ENCODE assay signal across 14 cellular contexts in genomic region chr12:101824831-101825230, GRCh38. TPM values are rescaled to one million over a fixed set of nuclear protein-coding genes. Genes with fewer than 3 reads are reported as not detected.
DNase-seq lines count a peak whose midpoint lies in the region; ATAC-seq, FAIRE-seq and TF ChIP-seq lines count a peak whose summit lies in the region.
"Had no signal": no experiment of that assay in that cellular context is flagged by ENCODE, and none has a peak within 500 bp of the region (broad histone marks: within the 10 kb centered on the region; RNA-seq: fewer than 3 reads in every experiment).

No MANE protein-coding gene starts in this region.

- no peaks in the 10 kb centered on the region for H3K27me3 Mint-ChIP-seq in CD4-positive, alpha-beta T cell
- H3K27me3 Mint-ChIP-seq in activated T-helper 2 cell treated with anti-CD3 and anti-CD28 coated beads, Interferon-gamma antibody, Interleukin-2, Interleukin-4, amounts not matched to agents 10 μg/mL and 5 μg/mL and 100 μg/mL, durations not matched to agents 14 hours and 24 hours and 36 hours (ENCODE audit: low read depth): no peaks in the 10 kb centered on the region

- H3K23ac ChIP-seq in mesendoderm (ENCODE audit: low read length): no peak overlapping the region

- POLR2A ChIA-PET in CD4-positive, alpha-beta T cell (lab: Charles Lee): interaction anchor here (0.7 to 2.0 kb wide), 4 partner anchors 14 to 417 kb away, joined by 3 to 13 read pairs (median 8); partner anchors contain the start of gene ARL1

- no peak overlapping the region for H3K4me3 Mint-ChIP-seq in CD4-positive, alpha-beta T cell
- H3K4me3 Mint-ChIP-seq in activated T-helper 2 cell treated with anti-CD3 and anti-CD28 coated beads, Interferon-gamma antibody, Interleukin-2, Interleukin-4, amounts not matched to agents 10 μg/mL and 5 μg/mL and 100 μg/mL, durations not matched to agents 14 hours and 24 hours and 36 hours (ENCODE audit: low read depth): peak overlapping the region; percentile 22
- H3K4me3 Mint-ChIP-seq: neural crest cell had no signal

- H3K56ac ChIP-seq in mesendoderm (ENCODE audit: low read length): no peak overlapping the region

- no peak overlapping the region for H4K5ac ChIP-seq in mesendoderm (ENCODE audit: low read length)

- no peak overlapping the region for H4K8ac ChIP-seq in mesendoderm (ENCODE audit: low read depth, low read length)

- no peaks in the 10 kb centered on the region for H3K9me3 Mint-ChIP-seq in CD4-positive, alpha-beta T cell
- H3K9me3 Mint-ChIP-seq in activated T-helper 2 cell treated with anti-CD3 and anti-CD28 coated beads, Interferon-gamma antibody, Interleukin-2, Interleukin-4, amounts not matched to agents 10 μg/mL and 5 μg/mL and 100 μg/mL, durations not matched to agents 14 hours and 24 hours and 36 hours: no peaks in the 10 kb centered on the region
- H3K9me3 Mint-ChIP-seq: neural crest cell had no signal

- no peak for TF ChIP-seq CTCF in CD4-positive, alpha-beta T cell (IDR thresholded peaks at IDR 0.05)

- H2AK5ac ChIP-seq in mesendoderm (ENCODE audit: low read length): no peak overlapping the region

- H3K36me3 Mint-ChIP-seq in CD4-positive, alpha-beta T cell (ENCODE audit: low read depth): peaks cover 4% of the 10 kb centered on the region
- H3K36me3 Mint-ChIP-seq in activated T-helper 2 cell treated with anti-CD3 and anti-CD28 coated beads, Interferon-gamma antibody, Interleukin-2, Interleukin-4, amounts not matched to agents 10 μg/mL and 5 μg/mL and 100 μg/mL, durations not matched to agents 14 hours and 24 hours and 36 hours (ENCODE audit: low read depth): peaks cover 36% of the 10 kb centered on the region

- H3K27ac ChIP-seq in CD4-positive, alpha-beta T cell (ENCODE audit: low read depth, low read length): no peak overlapping the region
- no peak overlapping the region for H3K27ac ChIP-seq in mesendoderm (ENCODE audit: low read depth, low read length)

- H3K18ac ChIP-seq in mesendoderm (ENCODE audit: low read length): no peak overlapping the region

- WGBS in mesendoderm (ENCODE audit: extremely low coverage, insufficient coverage, low lambda C conversion rate): 100% methylated on average over 1 of the region's 2 CpGs

- intact Hi-C loops in CD4-positive, alpha-beta T cell (cut with DNase I, micrococcal nuclease): loop anchor here in 1 of 2 experiments (1.0 to 10.0 kb wide), 3 partner anchors 234 to 1683 kb away; partner anchors contain the start of genes BLTP3B, DEPDC4 and SCYL2
- intact Hi-C loops in activated T-helper 2 cell treated with anti-CD3 and anti-CD28 coated beads, Interferon-gamma antibody, Interleukin-2, Interleukin-4, amounts not matched to agents 10 μg/mL and 5 μg/mL and 100 μg/mL, durations not matched to agents 14 hours and 24 hours and 36 hours (cut with micrococcal nuclease): no loop called here

- no peaks in the 10 kb centered on the region for H3K36me3 ChIP-seq in mesendoderm (ENCODE audit: control insufficient read depth, insufficient read depth, low read length)

- H3K9ac ChIP-seq in mesendoderm (ENCODE audit: low read length): no peak overlapping the region

- no peak for ATAC-seq in CD4-positive, alpha-beta T cell (ENCODE audit: poor library complexity)
- ATAC-seq in GM21786 (IDR thresholded peaks at IDR 0.05; ENCODE audit: unreplicated experiment): no peak
- ATAC-seq: HepG2, sciatic nerve had no signal

- no peak overlapping the region for H3K4ac ChIP-seq in mesendoderm (ENCODE audit: low read depth, low read length)

- peaks cover 78% of the 10 kb centered on the region for H3K4me1 Mint-ChIP-seq in CD4-positive, alpha-beta T cell (ENCODE audit: low read depth)
- peaks cover 75% of the 10 kb centered on the region for H3K4me1 Mint-ChIP-seq in activated T-helper 2 cell treated with anti-CD3 and anti-CD28 coated beads, Interferon-gamma antibody, Interleukin-2, Interleukin-4, amounts not matched to agents 10 μg/mL and 5 μg/mL and 100 μg/mL, durations not matched to agents 14 hours and 24 hours and 36 hours (ENCODE audit: low read depth)

- no peaks in the 10 kb centered on the region for H3K79me1 ChIP-seq in mesendoderm (ENCODE audit: low read length)

- H3K79me2 ChIP-seq in mesendoderm (ENCODE audit: control insufficient read depth, insufficient read depth, low read length): no peaks in the 10 kb centered on the region

- no peak overlapping the region for H3K4me3 ChIP-seq in mesendoderm (ENCODE audit: low read length)

- H3K9me3 ChIP-seq in CD4-positive, alpha-beta T cell (ENCODE audit: control insufficient read depth, low read length): no peaks in the 10 kb centered on the region

- H2BK15ac ChIP-seq in mesendoderm (replicated peaks; ENCODE audit: low read depth): no peak overlapping the region

- FAIRE-seq in GM19239 (lab: Jason Lieb, UNC): peak; percentile 4
- FAIRE-seq: bronchial epithelial cell, HepG2 had no signal

- no peak overlapping the region for H2BK120ac ChIP-seq in mesendoderm (ENCODE audit: low read depth, low read length)

- no peaks in the 10 kb centered on the region for H3K27me3 ChIP-seq in CD4-positive, alpha-beta T cell (ENCODE audit: control insufficient read depth, insufficient read depth, low read length)
- H3K27me3 ChIP-seq in mesendoderm (ENCODE audit: insufficient read depth, low read length, poor library complexity): no peaks in the 10 kb centered on the region

- H2BK5ac ChIP-seq in mesendoderm (ENCODE audit: low read length): no peak overlapping the region

- H3K4me2 ChIP-seq in mesendoderm (ENCODE audit: low read length): no peak overlapping the region

- DNase-seq in CD4-positive, alpha-beta T cell: no peak
- DNase-seq in GM19239 (ENCODE audit: insufficient read length, low spot score): no peak
- no peak for DNase-seq in activated T-helper 2 cell treated with anti-CD3 and anti-CD28 coated beads, Interferon-gamma antibody, Interleukin-2, Interleukin-4, amounts not matched to agents 10 μg/mL and 5 μg/mL and 100 μg/mL, durations not matched to agents 14 hours and 24 hours and 36 hours (ENCODE audit: low spot score)
- peak; percentile 47 for DNase-seq in mesendoderm
- DNase-seq in NCI-H146 treated with DMSO at 0.1 percent for 48 hours (lab: John Stamatoyannopoulos, UW; ENCODE audit: unreplicated experiment): no peak
- DNase-seq in DMS79 treated with DMSO at 0.1 percent for 48 hours (lab: John Stamatoyannopoulos, UW): no peak
- DNase-seq: NCI-H1694, NCI-H774, substantia nigra had no signal

- H3K4me1 ChIP-seq in mesendoderm (ENCODE audit: control insufficient read depth, low read depth, low read length): no peaks in the 10 kb centered on the region

- H3K27ac Mint-ChIP-seq in CD4-positive, alpha-beta T cell: peak overlapping the region; percentile 55
- H3K27ac Mint-ChIP-seq in activated T-helper 2 cell treated with anti-CD3 and anti-CD28 coated beads, Interferon-gamma antibody, Interleukin-2, Interleukin-4, amounts not matched to agents 10 μg/mL and 5 μg/mL and 100 μg/mL, durations not matched to agents 14 hours and 24 hours and 36 hours: peak overlapping the region; percentile 53

- CTCF ChIA-PET in CD4-positive, alpha-beta T cell (lab: Charles Lee): interaction anchor here (1.1 to 2.7 kb wide), 5 partner anchors 15 to 51 kb away, joined by 3 to 23 read pairs (median 6); no protein-coding TSS in a partner anchor

RNA-seq across cellular contexts. Expression of gene GNPTAB, which starts 5.9 kb away (rescaled TPM):
- 10 to 100 TPM; 38.2 to 43.8 TPM for total RNA-seq in CD4-positive, alpha-beta T cell
- 93.6 and 100 TPM in 2 replicates for total RNA-seq in activated T-helper 2 cell treated with anti-CD3 and anti-CD28 coated beads, Interferon-gamma antibody, Interleukin-2, Interleukin-4, amounts not matched to agents 10 μg/mL and 5 μg/mL and 100 μg/mL, durations not matched to agents 14 hours and 24 hours and 36 hours
- polyA plus RNA-seq in mesendoderm (2013, experiment 1 of 2): 14.7 TPM
- polyA plus RNA-seq in mesendoderm (2013, experiment 2 of 2): 15.2 TPM

RNA-seq across cellular contexts. Expression of gene DRAM1, which starts 52.5 kb away (rescaled TPM):
- total RNA-seq in CD4-positive, alpha-beta T cell: 1 to 10 TPM; 1.3 to 1.6 TPM
- total RNA-seq in activated T-helper 2 cell treated with anti-CD3 and anti-CD28 coated beads, Interferon-gamma antibody, Interleukin-2, Interleukin-4, amounts not matched to agents 10 μg/mL and 5 μg/mL and 100 μg/mL, durations not matched to agents 14 hours and 24 hours and 36 hours: 3.0 and 3.4 TPM in 2 replicates
- 3.0 TPM for polyA plus RNA-seq in mesendoderm (2013, experiment 1 of 2)
- polyA plus RNA-seq in mesendoderm (2013, experiment 2 of 2): 3.1 TPM
